13 cellular contexts compared by ENCODE assay signal in genomic region chr12:108542320-108542719, GRCh38. TPM values are rescaled to one million over a fixed set of nuclear protein-coding genes. Genes with fewer than 3 reads are reported as not detected.
A peak's percentile ranks its signal among the peaks of the same experiment; 100 is the strongest.
DNase-seq lines count a peak whose midpoint lies in the region; ATAC-seq and TF ChIP-seq lines count a peak whose summit lies in the region.
"Had no signal": no experiment of that assay in that cellular context is flagged by ENCODE, and none has a peak within 500 bp of the region (broad histone marks: within the 10 kb centered on the region; RNA-seq: fewer than 3 reads in every experiment).

No MANE protein-coding gene starts in this region.

- H3K27me3 ChIP-seq in DOHH2 (ENCODE audit: control insufficient read depth, low read length), result no peaks in the 10 kb centered on the region
- no peaks in the 10 kb centered on the region for H3K27me3 ChIP-seq in OCI-LY1 (ENCODE audit: insufficient read depth, low read length)
- H3K27me3 ChIP-seq in upper lobe of left lung, result no peaks in the 10 kb centered on the region

- H3K4me3 ChIP-seq in AG10803 (ENCODE audit: low read length) (no peak overlapping the region), DOHH2 (ENCODE audit: low read length) (peak overlapping the region; percentile 63), OCI-LY1 (ENCODE audit: low read depth, low read length, poor library complexity, severe bottlenecking) (no peak overlapping the region), upper lobe of left lung (no peak overlapping the region)

- H3K4me1 ChIP-seq in DOHH2 (ENCODE audit: control insufficient read depth, low read length), result peaks cover 76% of the 10 kb centered on the region
- peaks cover 27% of the 10 kb centered on the region for H3K4me1 ChIP-seq in OCI-LY1 (ENCODE audit: insufficient read depth, low read length, severe bottlenecking)
- H3K4me1 ChIP-seq in upper lobe of left lung, result peaks cover 0 to 3% (median 0%) of the 10 kb centered on the region in 4 donors

- peaks cover 90% of the 10 kb centered on the region for H3K36me3 ChIP-seq in DOHH2 (ENCODE audit: control insufficient read depth, low read length)
- peaks cover 65% of the 10 kb centered on the region for H3K36me3 ChIP-seq in OCI-LY1 (ENCODE audit: insufficient read depth, low read length)
- peaks cover 22 to 83% (median 44%) of the 10 kb centered on the region in 4 donors for H3K36me3 ChIP-seq in upper lobe of left lung

- H4K20me1 ChIP-seq in DOHH2 (ENCODE audit: control insufficient read depth, insufficient read depth, low read depth, low read length) (no peaks in the 10 kb centered on the region), OCI-LY1 (ENCODE audit: insufficient read depth, low read length) (no peaks in the 10 kb centered on the region)

- no peaks in the 10 kb centered on the region for H3K9me3 ChIP-seq in DOHH2 (ENCODE audit: control insufficient read depth, insufficient read depth, low read length)
- H3K9me3 ChIP-seq in OCI-LY1 (ENCODE audit: low read length), result no peaks in the 10 kb centered on the region
- no peaks in the 10 kb centered on the region for H3K9me3 ChIP-seq in upper lobe of left lung
- H3K9me3 ChIP-seq: SK-N-SH had no signal

- TF ChIP-seq CTCF in AG10803 (conservative IDR thresholded peaks at IDR 0.05; ENCODE audit: low read length), result no peak
- no peak for TF ChIP-seq CTCF in DOHH2 (IDR thresholded peaks at IDR 0.05; ENCODE audit: low read depth, low read length, poor library complexity, severe bottlenecking)
- no peak for TF ChIP-seq CTCF in OCI-LY1 (IDR thresholded peaks at IDR 0.05; ENCODE audit: low read length)
- TF ChIP-seq CTCF in upper lobe of left lung (IDR thresholded peaks at IDR 0.05), result no peak

- peaks cover 78% of the 10 kb centered on the region for H3K36me3 Mint-ChIP-seq in dendritic cell treated with granulocyte-macrophage colony-stimulating factor and Interleukin-4, amounts not matched to agents 40 ng/mL and 50 ng/mL, for 4 days (ENCODE audit: low read depth)

- peaks cover 28% of the 10 kb centered on the region for H3K4me1 Mint-ChIP-seq in dendritic cell treated with granulocyte-macrophage colony-stimulating factor and Interleukin-4, amounts not matched to agents 40 ng/mL and 50 ng/mL, for 4 days (ENCODE audit: low read depth)

- H3K79me2 ChIP-seq in DOHH2 (ENCODE audit: control insufficient read depth, low read length), result peaks cover 93% of the 10 kb centered on the region
- H3K79me2 ChIP-seq in OCI-LY1 (ENCODE audit: insufficient read depth, low read length), result 0 out of 2 replicates have a peak, but pooled peaks cover 11% of the 10 kb centered on the region

- no peak overlapping the region for H2AFZ ChIP-seq in OCI-LY1 (ENCODE audit: low read length)

- H3K4me2 ChIP-seq in DOHH2 (ENCODE audit: low read length) (peak overlapping the region; percentile 69), OCI-LY1 (ENCODE audit: low read length) (no peak overlapping the region)
- H3K4me2 ChIP-seq: SK-N-SH had no signal

- peak overlapping the region; percentile 87 for H3K27ac Mint-ChIP-seq in dendritic cell treated with granulocyte-macrophage colony-stimulating factor and Interleukin-4, amounts not matched to agents 40 ng/mL and 50 ng/mL, for 4 days

- H3K9me2 ChIP-seq in DOHH2 (replicated peaks; ENCODE audit: control insufficient read depth, low read length) (no peaks in the 10 kb centered on the region), OCI-LY1 (ENCODE audit: low read depth, low read length) (no peaks in the 10 kb centered on the region)
- H3K9me2 ChIP-seq: SK-N-SH had no signal

- intact Hi-C loops in dendritic cell treated with granulocyte-macrophage colony-stimulating factor and Interleukin-4, amounts not matched to agents 40 ng/mL and 50 ng/mL, for 4 days (cut with micrococcal nuclease), result no loop called here

- no peaks in the 10 kb centered on the region for H3K9me3 Mint-ChIP-seq in dendritic cell treated with granulocyte-macrophage colony-stimulating factor and Interleukin-4, amounts not matched to agents 40 ng/mL and 50 ng/mL, for 4 days

- DNase-seq in AG10803 (ENCODE audit: low read depth) (peak; percentile 25), NCI-H69 (lab: John Stamatoyannopoulos, UW) (no peak), upper lobe of left lung (no peak)
- no peak for DNase-seq in activated CD4-positive, CD25-positive, alpha-beta regulatory T cell (lab: John Stamatoyannopoulos, UW)
- DNase-seq: HCEC 1CT, NCI-H1092, NCI-H2107, NCI-H345, NCI-H526 treated with DMSO at 0.1 percent for 48 hours, SK-N-SH had no signal

- no peak for TF ChIP-seq EP300 in upper lobe of left lung (IDR thresholded peaks at IDR 0.05)

- H3F3A ChIP-seq in DOHH2 (ENCODE audit: control insufficient read depth, insufficient read depth) (peaks cover 19% of the 10 kb centered on the region), OCI-LY1 (ENCODE audit: insufficient read depth, low read length) (no peaks in the 10 kb centered on the region)

- no peak for TF ChIP-seq POLR2A in upper lobe of left lung (IDR thresholded peaks at IDR 0.05)

- H3K27ac ChIP-seq in DOHH2 (ENCODE audit: low read depth, low read length) (peak overlapping the region; percentile 93), OCI-LY1 (ENCODE audit: low read depth, low read length, poor library complexity, severe bottlenecking) (peak overlapping the region; percentile 81), upper lobe of left lung (no peak overlapping the region)

- ATAC-seq in upper lobe of left lung (ENCODE audit: low FRiP score in 2 of 2), result no peak

- 89 to 91% methylated on average over 4 of the region's 4 CpGs for WGBS in upper lobe of left lung, 2 donors

- H3K27me3 Mint-ChIP-seq in dendritic cell treated with granulocyte-macrophage colony-stimulating factor and Interleukin-4, amounts not matched to agents 40 ng/mL and 50 ng/mL, for 4 days, result no peaks in the 10 kb centered on the region

- no peak overlapping the region for H3K4me3 Mint-ChIP-seq in dendritic cell treated with granulocyte-macrophage colony-stimulating factor and Interleukin-4, amounts not matched to agents 40 ng/mL and 50 ng/mL, for 4 days

- no peak overlapping the region for H3K9ac ChIP-seq in OCI-LY1 (ENCODE audit: low read length)
- H3K9ac ChIP-seq: SK-N-SH had no signal

RNA-seq across cellular contexts. Expression of gene SART3, which starts 18.7 kb away (rescaled TPM):
- total RNA-seq in upper lobe of left lung, result 100 to 1,000 TPM in 1 of 6 donors, 10 to 100 TPM in 5; 36.9 to 235 (median 63.9) TPM

RNA-seq across cellular contexts. Expression of gene ISCU, which starts 20.1 kb away (rescaled TPM):
- 100 to 1,000 TPM; 130 to 192 (median 152) TPM for total RNA-seq in upper lobe of left lung

RNA-seq across cellular contexts. Expression of gene FICD, which starts 27.2 kb away (rescaled TPM):
- total RNA-seq in upper lobe of left lung, result 10 to 100 TPM in 4 of 6 donors, 1 to 10 TPM in 2; 6.5 to 15.3 (median 12.2) TPM

RNA-seq across cellular contexts. Expression of gene TMEM119, which starts 55.6 kb away (rescaled TPM):
- total RNA-seq in upper lobe of left lung, result 10 to 100 TPM in 5 of 6 donors, 1 to 10 TPM in 1; 1.5 to 50.7 (median 20.5) TPM

Comparison
In these comparisons a context has a peak if more than half of its experiments do, and no peak if none do; other contexts are left out.
1. H3K27ac ChIP-seq: peak in DOHH2 (single experiment) and OCI-LY1 (single experiment); none in upper lobe of left lung (0 of 4).